Comparison of ENCODE assay signal across 8 cellular contexts in genomic region chr12:9284724-9285123, GRCh38.
DNase-seq lines count a peak whose midpoint lies in the region; ATAC-seq and TF ChIP-seq lines count a peak whose summit lies in the region.
"Not testable (repeated sequence)": the region's sequence is repeated elsewhere in the genome, so short reads cannot be mapped to it uniquely, and the experiment has no call there.

No MANE protein-coding gene starts in this region.

- not testable (repeated sequence) for H3K79me2 ChIP-seq in MM.1S (ENCODE audit: low read length)

- H3K9me3 Mint-ChIP-seq in activated CD4-positive, alpha-beta memory T cell treated with anti-CD3 and anti-CD28 coated beads, Interleukin-2, amount 10 ng/mL, durations not matched to agents 7 days and 5 days; MCF 10A (ENCODE audit: unreplicated experiment): not testable (repeated sequence)

- H3K36me3 ChIP-seq in BLaER1 treated with 17β-estradiol and CSF1 and Interleukin-3, amounts not matched to agents 10 nM and 100 nM; MM.1S (replicated peaks; ENCODE audit: insufficient read depth, low read length): not testable (repeated sequence)

- H3K27me3 Mint-ChIP-seq in activated CD4-positive, alpha-beta memory T cell treated with anti-CD3 and anti-CD28 coated beads, Interleukin-2, amount 10 ng/mL, durations not matched to agents 7 days and 5 days; MCF 10A (ENCODE audit: insufficient read depth, unreplicated experiment): not testable (repeated sequence)

- not testable (repeated sequence) for H3K4me1 ChIP-seq in BLaER1 treated with 17β-estradiol and CSF1 and Interleukin-3, amounts not matched to agents 10 nM and 100 nM; MM.1S (ENCODE audit: low read length)

- CTCF ChIA-PET in activated CD4-positive, alpha-beta memory T cell treated with anti-CD3 and anti-CD28 coated beads, Interleukin-2, amount 10 ng/mL, durations not matched to agents 7 days and 5 days (lab: Charles Lee); MCF 10A (lab: Yijun Ruan, JAX): not testable (repeated sequence)

- H3K4me2 ChIP-seq in BLaER1 treated with 17β-estradiol and CSF1 and Interleukin-3, amounts not matched to agents 10 nM and 100 nM: peak overlapping the region in 10 of 11 experiments; percentile 46 to 88 (median 80); a peak in 19 of 22 replicates
- not testable (repeated sequence) for H3K4me2 ChIP-seq in MM.1S (ENCODE audit: low read depth, low read length)

- H2AFZ ChIP-seq in MM.1S (ENCODE audit: low read length): not testable (repeated sequence)

- H3K27me3 ChIP-seq in BLaER1 treated with 17β-estradiol and CSF1 and Interleukin-3, amounts not matched to agents 10 nM and 100 nM; MM.1S (replicated peaks; ENCODE audit: insufficient read depth, low read length): not testable (repeated sequence)

- POLR2A ChIA-PET in activated CD4-positive, alpha-beta memory T cell treated with anti-CD3 and anti-CD28 coated beads, Interleukin-2, amount 10 ng/mL, durations not matched to agents 7 days and 5 days (lab: Charles Lee); MCF 10A (lab: Yijun Ruan, JAX): not testable (repeated sequence)

- H3K4me3 Mint-ChIP-seq in activated CD4-positive, alpha-beta memory T cell treated with anti-CD3 and anti-CD28 coated beads, Interleukin-2, amount 10 ng/mL, durations not matched to agents 7 days and 5 days: peak overlapping the region; percentile 88
- H3K4me3 Mint-ChIP-seq in MCF 10A (ENCODE audit: unreplicated experiment): peak overlapping the region; percentile 96

- H3K4me3 ChIP-seq in BLaER1 treated with 17β-estradiol and CSF1 and Interleukin-3, amounts not matched to agents 10 nM and 100 nM: peak overlapping the region in 9 of 10 experiments; percentile 42 to 67 (median 64); a peak in 16 of 20 replicates
- peak overlapping the region; percentile 53; the same call in 1 of the 2 replicates for H3K4me3 ChIP-seq in MM.1S (ENCODE audit: low read length)
- H3K4me3 ChIP-seq in skeletal muscle cell (ENCODE audit: low read depth, low read length): peak overlapping the region; percentile 52

- peak overlapping the region; percentile 95 for H3K27ac Mint-ChIP-seq in activated CD4-positive, alpha-beta memory T cell treated with anti-CD3 and anti-CD28 coated beads, Interleukin-2, amount 10 ng/mL, durations not matched to agents 7 days and 5 days
- peak overlapping the region; percentile 87 for H3K27ac Mint-ChIP-seq in MCF 10A (ENCODE audit: low read depth, unreplicated experiment)

- not testable (repeated sequence) for H4K20me1 ChIP-seq in BLaER1 treated with 17β-estradiol and CSF1 and Interleukin-3, amounts not matched to agents 10 nM and 100 nM; MM.1S (ENCODE audit: insufficient read depth, low read length)

- H3K36me3 Mint-ChIP-seq in activated CD4-positive, alpha-beta memory T cell treated with anti-CD3 and anti-CD28 coated beads, Interleukin-2, amount 10 ng/mL, durations not matched to agents 7 days and 5 days (ENCODE audit: low read depth): not testable (repeated sequence)
- H3K36me3 Mint-ChIP-seq in MCF 10A (ENCODE audit: insufficient read depth, unreplicated experiment): peaks cover 11% of the 10 kb centered on the region

- H3K9ac ChIP-seq in BLaER1 treated with 17β-estradiol and CSF1 and Interleukin-3, amounts not matched to agents 10 nM and 100 nM: peak overlapping the region in 6 of 11 experiments; percentile 78 to 84 (median 82); a peak in 11 of 22 replicates
- not testable (repeated sequence) for H3K9ac ChIP-seq in MM.1S (ENCODE audit: low read length)

- intact Hi-C loops in MCF 10A (cut with micrococcal nuclease): loop anchor here (10.0 kb wide), 1 partner anchor 220 kb away; no protein-coding TSS in a partner anchor

- ATAC-seq in GM18909 (IDR thresholded peaks at IDR 0.05; ENCODE audit: poor library complexity, unreplicated experiment): peak; percentile 13
- ATAC-seq in HG02852 (IDR thresholded peaks at IDR 0.05; ENCODE audit: unreplicated experiment): peak; percentile 14
- ATAC-seq in left lobe of liver: peak; percentile 40

- H3F3A ChIP-seq in MM.1S (ENCODE audit: insufficient read depth, low read length): not testable (repeated sequence)

- H3K4me1 Mint-ChIP-seq in activated CD4-positive, alpha-beta memory T cell treated with anti-CD3 and anti-CD28 coated beads, Interleukin-2, amount 10 ng/mL, durations not matched to agents 7 days and 5 days; MCF 10A (ENCODE audit: insufficient read depth, unreplicated experiment): not testable (repeated sequence)

- TF ChIP-seq CTCF in MM.1S (IDR thresholded peaks at IDR 0.05; ENCODE audit: low read length); MCF 10A (IDR thresholded peaks at IDR 0.05; ENCODE audit: unreplicated experiment): not testable (repeated sequence)

- not testable (repeated sequence) for H3K9me3 ChIP-seq in BLaER1 treated with 17β-estradiol and CSF1 and Interleukin-3, amounts not matched to agents 10 nM and 100 nM (replicated peaks in 1 of 11); MM.1S (replicated peaks; ENCODE audit: insufficient read depth, low read length)

- H3K9me2 ChIP-seq in MM.1S (replicated peaks; ENCODE audit: insufficient read depth, low read length): not testable (repeated sequence)

- not testable (repeated sequence) for BruUV-seq in MCF 10A (replicated peaks; lab: Mats Ljungman, UMichigan)

- H3K27ac ChIP-seq in BLaER1 treated with 17β-estradiol and CSF1 and Interleukin-3, amounts not matched to agents 10 nM and 100 nM: peak overlapping the region in 5 of 11 experiments; percentile 78 to 84 (median 83); a peak in 5 of 22 replicates
- H3K27ac ChIP-seq in MM.1S (ENCODE audit: low read length): peak overlapping the region; percentile 25; the same call in 1 of the 2 replicates

- not testable (repeated sequence) for DNase-seq in MM.1S; activated CD4-positive, alpha-beta memory T cell treated with anti-CD3 and anti-CD28 coated beads, Interleukin-2, amount 10 ng/mL, durations not matched to agents 7 days and 5 days; MCF 10A (ENCODE audit: unreplicated experiment); left lobe of liver (ENCODE audit: low spot score); skeletal muscle cell (ENCODE audit: low read depth)
